ENCODE assay signal across 22 cellular contexts in the genomic region with DNA sequence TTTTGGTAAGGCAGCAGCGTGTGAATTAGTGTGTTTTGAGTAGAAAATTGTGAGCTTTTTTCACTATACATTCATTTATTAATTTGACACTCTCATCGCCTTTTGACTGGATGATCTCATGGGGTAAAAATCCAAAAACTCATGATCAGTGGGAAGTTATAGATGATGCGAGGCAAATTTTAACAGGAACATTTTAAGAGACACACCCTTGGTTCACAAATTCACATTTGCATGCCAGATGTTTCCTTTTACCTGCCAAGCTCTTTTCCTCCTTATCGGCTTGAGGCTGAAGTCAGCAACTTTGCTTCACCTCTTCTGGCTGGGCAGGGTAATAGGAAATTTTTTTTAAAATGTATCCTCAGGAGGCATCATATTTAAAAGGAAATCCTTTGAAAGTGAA.
DNase-seq lines count a peak whose midpoint lies in the region; ATAC-seq and TF ChIP-seq lines count a peak whose summit lies in the region.
"Had no signal": no experiment of that assay in that cellular context is flagged by ENCODE, and none has a peak within 500 bp of the region (broad histone marks: within the 10 kb centered on the region; RNA-seq: fewer than 3 reads in every experiment).

No MANE protein-coding gene starts in this region.

- peaks cover 0 to 5% (median 4%) of the 10 kb centered on the region in 3 donors for H3K9me3 Mint-ChIP-seq in T-cell

- no peak overlapping the region for H3K14ac ChIP-seq in IMR-90 (replicated peaks; ENCODE audit: low read depth, low read length)

- no peak overlapping the region for H3K4me3 Mint-ChIP-seq in T-cell
- H3K4me3 Mint-ChIP-seq: B cell, CD14-positive monocyte had no signal

- intact Hi-C loops in IMR-90 (cut with micrococcal nuclease) (no loop called here), vagina (cut with DNase I) (no loop called here)

- H2AK9ac ChIP-seq in IMR-90 (replicated peaks; ENCODE audit: low read depth, low read length, poor library complexity): no peak overlapping the region

- TF ChIP-seq CTCF in IMR-90 (conservative IDR thresholded peaks at IDR 0.05; ENCODE audit: low read depth, low read length) (no peak), choroid plexus epithelial cell (conservative IDR thresholded peaks at IDR 0.05; ENCODE audit: low read depth, low read length) (no peak), fibroblast of villous mesenchyme (IDR thresholded peaks at IDR 0.05; ENCODE audit: insufficient read depth, low read depth, low read length) (no peak), osteoblast (IDR thresholded peaks at IDR 0.05; ENCODE audit: extremely low read depth, low read depth, low read length) (no peak), vagina (IDR thresholded peaks at IDR 0.05) (no peak)

- no peaks in the 10 kb centered on the region for H3K79me2 ChIP-seq in osteoblast (ENCODE audit: insufficient read depth, low read length)

- H3K27me3 ChIP-seq in IMR-90 (ENCODE audit: control insufficient read depth, insufficient read depth, low read length) (no peaks in the 10 kb centered on the region), osteoblast (ENCODE audit: insufficient read depth, low read length) (no peaks in the 10 kb centered on the region), vagina (no peaks in the 10 kb centered on the region)
- H3K27me3 ChIP-seq: MG63 had no signal

- no peaks in the 10 kb centered on the region for H3K4me1 Mint-ChIP-seq in T-cell
- H3K4me1 Mint-ChIP-seq: CD14-positive monocyte had no signal

- BruUV-seq in IMR-90 (replicated peaks; lab: Mats Ljungman, UMichigan): no TSS peak

- H3K36me3 ChIP-seq in IMR-90 (ENCODE audit: control insufficient read depth, insufficient read depth, low read length) (no peaks in the 10 kb centered on the region), osteoblast (ENCODE audit: insufficient read depth, low read length) (no peaks in the 10 kb centered on the region), vagina (no peaks in the 10 kb centered on the region)
- H3K36me3 ChIP-seq: MG63 had no signal

- H3K27ac Mint-ChIP-seq in T-cell: no peak overlapping the region
- H3K27ac Mint-ChIP-seq: B cell, CD14-positive monocyte had no signal

- no peak overlapping the region for H4K5ac ChIP-seq in IMR-90 (ENCODE audit: low read depth, low read length)

- in situ Hi-C loops in IMR-90 (cut with MboI; ENCODE audit: low sequenced_read_pairs): no loop called here

- no peak overlapping the region for H3K9ac ChIP-seq in IMR-90 (ENCODE audit: low read depth, low read length)

- H3K4me1 ChIP-seq in IMR-90 (ENCODE audit: control insufficient read depth, insufficient read depth, low read length): no peaks in the 10 kb centered on the region; the same call in 1 of the 2 replicates
- peaks cover 27% of the 10 kb centered on the region for H3K4me1 ChIP-seq in osteoblast (ENCODE audit: insufficient read depth, low read length)
- H3K4me1 ChIP-seq in vagina: no peaks in the 10 kb centered on the region

- peak overlapping the region; percentile 48; the same call in 1 of the 2 replicates for H2AK5ac ChIP-seq in IMR-90 (ENCODE audit: low read depth, low read length)

- no peak overlapping the region for H3K4me2 ChIP-seq in IMR-90 (ENCODE audit: low read depth, low read length)
- no peak overlapping the region for H3K4me2 ChIP-seq in osteoblast (ENCODE audit: insufficient read depth, low read length)
- H3K4me2 ChIP-seq: A549 had no signal

- POLR2A ChIA-PET in IMR-90 (lab: Charles Lee; ENCODE audit: unreplicated experiment) (no interaction called here), T-cell (lab: Charles Lee) (no interaction called here)

- H2BK5ac ChIP-seq in IMR-90 (ENCODE audit: low read depth, low read length, poor library complexity, severe bottlenecking): no peak overlapping the region

- no peak overlapping the region for H3K56ac ChIP-seq in IMR-90 (ENCODE audit: extremely low read depth, insufficient read depth, low read length)

- H2BK15ac ChIP-seq in IMR-90 (ENCODE audit: low read depth, low read length): no peak overlapping the region

- H3K18ac ChIP-seq in IMR-90 (ENCODE audit: low read depth, low read length): no peak overlapping the region

- H3K27me3 Mint-ChIP-seq in T-cell: peaks cover 0 to 10% of the 10 kb centered on the region in 2 donors

- no peaks in the 10 kb centered on the region for H3K79me1 ChIP-seq in IMR-90 (ENCODE audit: low read depth in 1 of 2, low read length in 2 of 2)

- ATAC-seq in IMR-90 (ENCODE audit: low read depth) (no peak), T-cell (replicated peaks in 1 of 4) (no peak), HG03432 (IDR thresholded peaks at IDR 0.05; ENCODE audit: unreplicated experiment) (no peak)
- ATAC-seq: A549 had no signal

- no peak overlapping the region for H4K91ac ChIP-seq in IMR-90 (ENCODE audit: insufficient read depth, low read depth, low read length)

- TF ChIP-seq RAD21 in IMR-90 (IDR thresholded peaks at IDR 0.05; ENCODE audit: low read length): no peak

- TF ChIP-seq POLR2A in IMR-90 (IDR thresholded peaks at IDR 0.05; ENCODE audit: low read depth, low read length) (no peak), vagina (IDR thresholded peaks at IDR 0.05) (no peak)

- dilution Hi-C loops in IMR-90 (cut with HindIII; ENCODE audit: low sequenced_read_pairs, unreplicated experiment): no loop called here

- H3K27ac ChIP-seq in IMR-90 (ENCODE audit: insufficient read depth, low read length) (no peak overlapping the region), osteoblast (ENCODE audit: low read depth, low read length) (no peak overlapping the region), vagina (no peak overlapping the region)
- H3K27ac ChIP-seq: A549 had no signal

- no peak overlapping the region for H4K8ac ChIP-seq in IMR-90 (ENCODE audit: low read depth in 2 of 2, low read length in 2 of 2)

- WGBS in IMR-90 (ENCODE audit: extremely low coverage in 2 of 2, insufficient read length in 1 of 2), 2 experiments: no CpG with 5 or more reads among the region's 4 CpGs

- no peak overlapping the region for H3K4ac ChIP-seq in IMR-90 (ENCODE audit: low read depth, low read length)

- H3K4me3 ChIP-seq in IMR-90 (ENCODE audit: insufficient read depth, low read depth, low read length) (no peak overlapping the region), choroid plexus epithelial cell (ENCODE audit: low read depth, low read length) (no peak overlapping the region), fibroblast of villous mesenchyme (ENCODE audit: low read depth, low read length) (no peak overlapping the region), osteoblast (ENCODE audit: insufficient read depth, low read length) (no peak overlapping the region), vagina (no peak overlapping the region)
- H3K4me3 ChIP-seq: A549, MG63 had no signal

- no peaks in the 10 kb centered on the region for H3K9me1 ChIP-seq in IMR-90 (ENCODE audit: insufficient read depth, low read length)

- H2AFZ ChIP-seq in IMR-90 (replicated peaks; ENCODE audit: low read length, poor library complexity) (no peak overlapping the region), osteoblast (ENCODE audit: low read length) (no peak overlapping the region)

- no peaks in the 10 kb centered on the region for H3K36me3 Mint-ChIP-seq in T-cell
- H3K36me3 Mint-ChIP-seq: CD14-positive monocyte had no signal

- H2BK20ac ChIP-seq in IMR-90 (ENCODE audit: low read depth, low read length): no peak overlapping the region

- no peaks in the 10 kb centered on the region for H4K20me1 ChIP-seq in IMR-90 (ENCODE audit: insufficient read depth, low read length)
- H4K20me1 ChIP-seq in osteoblast (ENCODE audit: insufficient read depth, low read length): no peaks in the 10 kb centered on the region

- no peak for DNase-seq in IMR-90
- peak; percentile 18 for DNase-seq in choroid plexus epithelial cell (ENCODE audit: low read depth)
- peak; percentile 27 for DNase-seq in fibroblast of villous mesenchyme (ENCODE audit: low read depth)
- peak; percentile 38 for DNase-seq in osteoblast (ENCODE audit: insufficient read length, low spot score, missing footprints)
- DNase-seq in T-cell: no peak
- no peak for DNase-seq in vagina (ENCODE audit: extremely low spot score in 2 of 2)
- DNase-seq: DMS53, GF-D8, Kasumi-1, MG63, NCI-H1048, NCI-H1436, NCI-H187 treated with DMSO at 0.1 percent for 48 hours, NCI-H2227 treated with DMSO at 0.1 percent for 48 hours, NCI-H510A treated with DMSO at 0.1 percent for 48 hours, NCI-H82, OCI-M1, SHP77 had no signal

- no peak overlapping the region for H2BK120ac ChIP-seq in IMR-90 (ENCODE audit: low read depth, low read length)

- H3K23ac ChIP-seq in IMR-90 (ENCODE audit: low read depth, low read length): no peak overlapping the region

- H3K9me3 ChIP-seq in IMR-90 (ENCODE audit: control insufficient read depth, insufficient read depth, low read length) (no peaks in the 10 kb centered on the region), osteoblast (ENCODE audit: low read depth, low read length) (no peaks in the 10 kb centered on the region), vagina (no peaks in the 10 kb centered on the region)
- H3K9me3 ChIP-seq: A549 had no signal

- CTCF ChIA-PET in IMR-90 (lab: Yijun Ruan, JAX): no interaction called here
- CTCF ChIA-PET in T-cell (lab: Charles Lee): no interaction called here

TF ChIP-seq in IMR-90, 13 proteins besides CTCF, POLR2A, EP300 and RAD21 (continues in another document):
- TF ChIP-seq MXI1 (IDR thresholded peaks at IDR 0.05; ENCODE audit: borderline replicate concordance, low read depth, low read length): no peak
- no peak for TF ChIP-seq NFE2L2 (IDR thresholded peaks at IDR 0.05; ENCODE audit: low read depth, low read length)
- TF ChIP-seq CEBPB (IDR thresholded peaks at IDR 0.05; ENCODE audit: low read depth, low read length): no peak
- no peak for TF ChIP-seq RFX5 (IDR thresholded peaks at IDR 0.05; ENCODE audit: low read depth, low read length)
- TF ChIP-seq SMC3 (IDR thresholded peaks at IDR 0.05; ENCODE audit: low read depth, low read length): no peak
- no peak for TF ChIP-seq FOS (IDR thresholded peaks at IDR 0.05; ENCODE audit: low read depth, low read length)
- TF ChIP-seq RCOR1 (IDR thresholded peaks at IDR 0.05; ENCODE audit: insufficient replicate concordance, low read length): no peak
- TF ChIP-seq MAFK (IDR thresholded peaks at IDR 0.05; ENCODE audit: low read depth, low read length): no peak
- TF ChIP-seq, protein P1, sequence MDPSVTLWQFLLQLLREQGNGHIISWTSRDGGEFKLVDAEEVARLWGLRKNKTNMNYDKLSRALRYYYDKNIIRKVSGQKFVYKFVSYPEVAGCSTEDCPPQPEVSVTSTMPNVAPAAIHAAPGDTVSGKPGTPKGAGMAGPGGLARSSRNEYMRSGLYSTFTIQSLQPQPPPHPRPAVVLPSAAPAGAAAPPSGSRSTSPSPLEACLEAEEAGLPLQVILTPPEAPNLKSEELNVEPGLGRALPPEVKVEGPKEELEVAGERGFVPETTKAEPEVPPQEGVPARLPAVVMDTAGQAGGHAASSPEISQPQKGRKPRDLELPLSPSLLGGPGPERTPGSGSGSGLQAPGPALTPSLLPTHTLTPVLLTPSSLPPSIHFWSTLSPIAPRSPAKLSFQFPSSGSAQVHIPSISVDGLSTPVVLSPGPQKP (IDR thresholded peaks at IDR 0.05; ENCODE audit: borderline replicate concordance, low read depth, low read length): no peak

Comparison
In these comparisons a context has a peak if more than half of its experiments do, and no peak if none do; other contexts are left out.
1. DNase-seq: peak in choroid plexus epithelial cell (single experiment), fibroblast of villous mesenchyme (single experiment) and osteoblast (single experiment); none in IMR-90 (single experiment), T-cell (0 of 34) and vagina (0 of 2).